In the genomic region with DNA sequence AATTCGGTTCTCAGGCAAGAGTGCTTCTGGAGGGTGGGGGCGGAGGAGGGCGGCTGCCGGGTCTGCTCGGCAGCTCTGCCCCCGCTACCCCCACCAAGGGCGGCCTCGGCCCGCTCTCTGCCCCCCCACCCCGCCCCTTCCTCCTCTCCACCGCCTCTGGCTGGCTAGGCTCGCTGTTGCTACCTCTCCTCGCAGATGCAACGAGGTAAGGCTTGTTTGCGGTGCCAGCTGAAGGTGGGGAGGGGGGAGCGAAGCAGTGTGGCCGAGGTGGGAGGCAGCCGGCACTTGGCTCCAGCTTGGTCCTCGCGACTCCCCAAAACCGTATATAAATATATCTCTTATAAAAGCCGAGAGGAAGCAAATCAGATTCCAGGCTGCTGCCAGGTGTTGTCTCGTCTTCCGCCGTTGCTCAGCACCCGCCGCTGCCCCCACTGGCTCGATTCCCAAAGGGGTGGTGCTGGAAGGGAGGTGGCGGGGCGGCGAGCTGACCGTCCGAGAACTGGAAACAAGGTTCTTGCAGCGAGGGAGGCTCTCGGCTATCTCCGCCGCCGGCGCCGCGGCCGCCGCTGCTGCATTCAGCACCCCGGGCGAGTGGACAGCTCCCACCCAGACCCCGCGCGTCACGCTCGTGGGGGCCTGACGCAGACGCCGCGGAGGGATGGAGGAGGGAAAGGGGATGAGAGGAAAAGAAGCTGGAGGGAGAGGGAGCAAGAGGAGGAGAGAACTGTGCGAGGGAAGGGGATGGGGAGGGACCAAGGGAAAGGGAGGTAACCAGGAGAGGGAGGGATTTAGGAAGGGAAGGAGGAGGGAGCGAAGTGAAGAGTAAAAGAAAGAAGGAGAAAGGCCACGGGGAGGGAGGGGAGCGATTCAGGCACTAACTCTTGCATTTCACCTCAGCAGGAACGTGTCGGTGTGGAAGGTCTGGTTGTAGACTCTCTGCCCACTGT, we compare ENCODE assay signal across 9 cellular contexts. TPM values are rescaled to one million over a fixed set of nuclear protein-coding genes. Genes with fewer than 3 reads are reported as not detected.
DNase-seq lines count a peak whose midpoint lies in the region; ATAC-seq and TF ChIP-seq lines count a peak whose summit lies in the region.
"Had no signal": no experiment of that assay in that cellular context is flagged by ENCODE, and none has a peak within 500 bp of the region (broad histone marks: within the 10 kb centered on the region; RNA-seq: fewer than 3 reads in every experiment).

TSS of gene MARCHF4 (minus strand) at position 728 of the 947 bp plus-strand sequence. CDS start 2,223 bp downstream, outside the sequence.

- H3K4me3 ChIP-seq in endodermal cell (ENCODE audit: low read length), result peak within 1 kb of the TSS; percentile 77

- no peak within 1 kb of the TSS for H3K27ac ChIP-seq in endodermal cell (ENCODE audit: low read depth, low read length)
- H3K27ac ChIP-seq: neutrophil had no signal

- 0 to 3% methylated on average over 12 to 57 of the region's 60 CpGs for WGBS in endodermal cell (ENCODE audit: insufficient coverage in 1 of 2, insufficient read length in 1 of 2), 2 experiments

- no peaks in the 10 kb centered on the region for H3K36me3 ChIP-seq in endodermal cell (ENCODE audit: control insufficient read depth, insufficient read depth, low read length)
- H3K36me3 ChIP-seq: neutrophil had no signal

- peaks cover 42% of the 10 kb centered on the region for H3K27me3 ChIP-seq in endodermal cell (ENCODE audit: control insufficient read depth, insufficient read depth, low read length, poor library complexity, severe bottlenecking)

- DNase-seq in NCI-H524 (lab: John Stamatoyannopoulos, UW), result peak; percentile 52 to 64
- no peak for DNase-seq in NCI-H524 treated with DMSO at 0.1 percent for 48 hours (lab: John Stamatoyannopoulos, UW)
- peak; percentile 72 for DNase-seq in NCI-H510A (lab: John Stamatoyannopoulos, UW)
- peak; percentile 61 for DNase-seq in activated T-cell treated with anti-CD3 and anti-CD28 coated beads for 1 hour (ENCODE audit: low read depth)
- DNase-seq in endodermal cell, result peak; percentile 95
- peak; percentile 72 to 90 for DNase-seq in lung microvascular endothelial cell (ENCODE audit: low read depth in 2 of 2)
- DNase-seq in stimulated activated CD4-positive, alpha-beta T cell treated with anti-CD3 and anti-CD28 coated beads, TNF-alpha, amount 100 ng/mL, for 48 hours (ENCODE audit: low read depth in 3 of 3), result peak; percentile 38 to 50 (median 38)

- no peaks in the 10 kb centered on the region for H3K9me3 Mint-ChIP-seq in endodermal cell

- H3K27ac Mint-ChIP-seq in endodermal cell, result no peak within 1 kb of the TSS

- peaks cover 81% of the 10 kb centered on the region for H3K27me3 Mint-ChIP-seq in endodermal cell (ENCODE audit: insufficient read depth)

- no peak within 1 kb of the TSS for H3K9ac ChIP-seq in endodermal cell (ENCODE audit: extremely low read depth, low read length, poor library complexity, severe bottlenecking)

- H3K4me3 Mint-ChIP-seq in endodermal cell, result peak within 1 kb of the TSS; percentile 66

- no peak for ATAC-seq in GM19452 (IDR thresholded peaks at IDR 0.05; ENCODE audit: unreplicated experiment)

- TF ChIP-seq CTCF in endodermal cell (conservative IDR thresholded peaks at IDR 0.05), result no peak

- peaks cover 18% of the 10 kb centered on the region for H3K4me1 Mint-ChIP-seq in endodermal cell

- H3K9me3 ChIP-seq in endodermal cell (ENCODE audit: control insufficient read depth, low read length), result no peaks in the 10 kb centered on the region
- H3K9me3 ChIP-seq: neutrophil had no signal

- peaks cover 7% of the 10 kb centered on the region for H3K4me1 ChIP-seq in endodermal cell (ENCODE audit: control insufficient read depth, insufficient read depth, low read length)

- no peaks in the 10 kb centered on the region for H3K36me3 Mint-ChIP-seq in endodermal cell (ENCODE audit: low read depth)

RNA-seq across cellular contexts. Expression of gene MARCHF4, which starts in this region (rescaled TPM):
- under 1 TPM; 0.51 to 0.86 TPM for total RNA-seq in endodermal cell
- polyA plus RNA-seq in endodermal cell (2013, experiment 1 of 2), result 1.5 TPM
- polyA plus RNA-seq in endodermal cell (2013, experiment 2 of 2), result 2.9 TPM
- 0.20 and 0.22 TPM in 2 replicates for total RNA-seq in lung microvascular endothelial cell

Comparison
In these comparisons a context has a peak if more than half of its experiments do, and no peak if none do; other contexts are left out.
1. Peak in DNase-seq in lung microvascular endothelial cell; RNA of the gene not detected or under 1 TPM.